Comparison of ENCODE assay signal across 1 cellular context in the genomic region with DNA sequence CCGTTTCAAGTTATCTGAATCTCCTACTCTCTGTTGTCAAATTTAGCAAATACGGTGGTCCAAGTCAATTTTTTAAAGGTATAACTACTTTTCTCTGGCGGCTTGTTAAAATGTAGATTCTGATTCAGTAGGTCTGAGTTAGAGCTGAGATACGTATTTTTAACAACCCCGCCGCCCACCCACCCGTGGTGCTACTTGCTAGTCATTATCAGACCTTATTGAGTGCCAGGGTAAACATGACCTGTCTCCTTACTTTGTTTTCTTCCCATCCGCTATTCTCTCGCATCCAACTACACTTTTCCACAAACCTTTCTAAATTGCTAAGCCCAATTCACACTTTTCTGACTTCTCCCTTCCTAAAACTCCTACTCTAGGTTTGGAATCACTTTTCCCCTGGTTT.
TF ChIP-seq lines count a peak whose summit lies in the region.

No MANE protein-coding gene starts in this region.

TF ChIP-seq in A549, 52 proteins besides CTCF, POLR2A, EP300 and RAD21 (continued from another document):
- TF ChIP-seq ESRRA (IDR thresholded peaks at IDR 0.05; ENCODE audit: borderline replicate concordance, low read length) = no peak
- TF ChIP-seq NFE2L2 (conservative IDR thresholded peaks at IDR 0.05; ENCODE audit: low read length) = no peak
- no peak for TF ChIP-seq NPAS2 (CRISPR knock-in tag; IDR thresholded peaks at IDR 0.05; ENCODE audit: borderline replicate concordance)
- no peak for TF ChIP-seq MAZ (IDR thresholded peaks at IDR 0.05; ENCODE audit: borderline replicate concordance, low read depth, low read length)
- no peak for TF ChIP-seq CBX8 (IDR thresholded peaks at IDR 0.05)
